ENCODE assay signal across 17 cellular contexts in genomic region chr11:126363706-126364245, GRCh38. TPM values are rescaled to one million over a fixed set of nuclear protein-coding genes. Genes with fewer than 3 reads are reported as not detected.
DNase-seq lines count a peak whose midpoint lies in the region; ATAC-seq and TF ChIP-seq lines count a peak whose summit lies in the region.
"Had no signal": no experiment of that assay in that cellular context is flagged by ENCODE, and none has a peak within 500 bp of the region (broad histone marks: within the 10 kb centered on the region; RNA-seq: fewer than 3 reads in every experiment).

No MANE protein-coding gene starts in this region.

- H3K36me3 ChIP-seq in left ventricle myocardium inferior (no peaks in the 10 kb centered on the region), neutrophil (peaks cover 6% of the 10 kb centered on the region)
- H3K36me3 ChIP-seq: BLaER1 treated with 17β-estradiol and CSF1 and Interleukin-3, amounts not matched to agents 10 nM and 100 nM had no signal

- ATAC-seq in GM21825 (IDR thresholded peaks at IDR 0.05; ENCODE audit: unreplicated experiment) (no peak), HG03196 (IDR thresholded peaks at IDR 0.05; ENCODE audit: unreplicated experiment) (no peak)

- H3K27me3 ChIP-seq in left ventricle myocardium inferior (ENCODE audit: low read depth): no peaks in the 10 kb centered on the region
- no peaks in the 10 kb centered on the region for H3K27me3 ChIP-seq in neutrophil
- H3K27me3 ChIP-seq: BLaER1 treated with 17β-estradiol and CSF1 and Interleukin-3, amounts not matched to agents 10 nM and 100 nM had no signal

- TF ChIP-seq CTCF in left ventricle myocardium inferior (IDR thresholded peaks at IDR 0.05; ENCODE audit: borderline replicate concordance) (no peak), neutrophil (IDR thresholded peaks at IDR 0.05) (no peak)

- H3K4me1 ChIP-seq in left ventricle myocardium inferior (peaks cover 95% of the 10 kb centered on the region), neutrophil (ENCODE audit: control insufficient read depth in 1 of 2, insufficient read depth in 1 of 2, low read depth in 1 of 2, low read length in 1 of 2) (peaks cover 34 to 36% of the 10 kb centered on the region in 2 experiments)

- H3K4me3 ChIP-seq in left ventricle myocardium inferior (no peak overlapping the region), neutrophil (ENCODE audit: low read depth in 1 of 2, low read length in 1 of 2) (no peak overlapping the region)
- H3K4me3 ChIP-seq: BLaER1 treated with 17β-estradiol and CSF1 and Interleukin-3, amounts not matched to agents 10 nM and 100 nM; SK-N-MC had no signal

- peak overlapping the region; percentile 68 for H3K27ac ChIP-seq in left ventricle myocardium inferior (replicated peaks)
- H3K27ac ChIP-seq in neutrophil: peak overlapping the region; percentile 10
- H3K27ac ChIP-seq: 22Rv1; BLaER1 treated with 17β-estradiol and CSF1 and Interleukin-3, amounts not matched to agents 10 nM and 100 nM; SK-N-MC had no signal

- peak; percentile 40 for DNase-seq in NCI-H146 (lab: John Stamatoyannopoulos, UW)
- no peak for DNase-seq in NCI-H146 treated with DMSO at 0.1 percent for 48 hours (lab: John Stamatoyannopoulos, UW; ENCODE audit: unreplicated experiment)
- peak; percentile 26 for DNase-seq in left ventricle myocardium inferior
- DNase-seq in ureter (ENCODE audit: low spot score): peak; percentile 41
- no peak for DNase-seq in NCI-H2171 (lab: John Stamatoyannopoulos, UW)
- DNase-seq: activated CD4-positive, alpha-beta T cell treated with anti-CD3 and anti-CD28 coated beads for 4 hours; activated CD8-positive, alpha-beta memory T cell treated with anti-CD3 and anti-CD28 coated beads, Interleukin-2, amount 50 U/mL, for 48 hours; DMS79; NCI-H1048; NCI-H446 treated with DMSO at 0.1 percent for 48 hours; stimulated activated CD4-positive, alpha-beta T cell treated with anti-CD3 and anti-CD28 coated beads, Interleukin-1b, Interleukin-23, amount 100 ng/mL, for 48 hours had no signal

- intact Hi-C loops in left ventricle myocardium inferior (cut with micrococcal nuclease): no loop called here

- H3K9me3 ChIP-seq in left ventricle myocardium inferior (replicated peaks) (no peaks in the 10 kb centered on the region), neutrophil (no peaks in the 10 kb centered on the region)
- H3K9me3 ChIP-seq: BLaER1 treated with 17β-estradiol and CSF1 and Interleukin-3, amounts not matched to agents 10 nM and 100 nM had no signal

RNA-seq across cellular contexts. Expression of gene ST3GAL4, which starts 8.3 kb away (rescaled TPM):
- total RNA-seq in left ventricle myocardium inferior (61.7 TPM), ureter (46.4 TPM)

RNA-seq across cellular contexts. Expression of gene DCPS, which starts 59.9 kb away (rescaled TPM):
- total RNA-seq in left ventricle myocardium inferior (12.1 TPM), ureter (23.2 TPM)

Comparison
In these comparisons a context has a peak if more than half of its experiments do, and no peak if none do; other contexts are left out.
1. DNase-seq: peak in NCI-H146 (single experiment), left ventricle myocardium inferior (single experiment) and ureter (single experiment); none in NCI-H146 treated with DMSO at 0.1 percent for 48 hours (single experiment) and NCI-H2171 (single experiment).